Comparison of ENCODE assay signal across 21 cellular contexts in genomic region chr4:27218013-27218412, GRCh38.
DNase-seq lines count a peak whose midpoint lies in the region; ATAC-seq, FAIRE-seq and TF ChIP-seq lines count a peak whose summit lies in the region.
"Had no signal": no experiment of that assay in that cellular context is flagged by ENCODE, and none has a peak within 500 bp of the region (broad histone marks: within the 10 kb centered on the region; RNA-seq: fewer than 3 reads in every experiment).

No MANE protein-coding gene starts in this region.

- H2BK120ac ChIP-seq in IMR-90 (ENCODE audit: low read depth, low read length) = no peak overlapping the region

- H2AFZ ChIP-seq in IMR-90 (replicated peaks; ENCODE audit: low read length, poor library complexity) (no peak overlapping the region), astrocyte (ENCODE audit: low read depth, low read length) (no peak overlapping the region), keratinocyte (ENCODE audit: control insufficient read depth, low read length) (no peak overlapping the region)
- H2AFZ ChIP-seq: PC-9 had no signal

- H3K79me1 ChIP-seq in IMR-90 (ENCODE audit: low read depth in 1 of 2, low read length in 2 of 2) = no peaks in the 10 kb centered on the region

- H3K4me1 Mint-ChIP-seq in astrocyte (ENCODE audit: low read depth, unreplicated experiment) = peaks cover 14% of the 10 kb centered on the region
- no peaks in the 10 kb centered on the region for H3K4me1 Mint-ChIP-seq in activated naive CD8-positive, alpha-beta T cell treated with anti-CD3 and anti-CD28 coated beads for 36 hours
- H3K4me1 Mint-ChIP-seq: CD14-positive monocyte had no signal

- H3K36me3 ChIP-seq in IMR-90 (ENCODE audit: control insufficient read depth, insufficient read depth, low read length) = no peaks in the 10 kb centered on the region
- no peaks in the 10 kb centered on the region for H3K36me3 ChIP-seq in astrocyte (ENCODE audit: insufficient read depth, low read length)
- no peaks in the 10 kb centered on the region for H3K36me3 ChIP-seq in keratinocyte (ENCODE audit: control insufficient read depth in 2 of 2, extremely low read depth in 1 of 2, insufficient read depth in 2 of 2, low read length in 2 of 2)

- ATAC-seq in IMR-90 (ENCODE audit: low read depth) (no peak), SK-N-SH treated with all-trans-retinoic acid at 6 μM for 48 hours (no peak)
- ATAC-seq: HepG2 had no signal

- H4K20me1 ChIP-seq in IMR-90 (ENCODE audit: insufficient read depth, low read length) (no peaks in the 10 kb centered on the region), astrocyte (ENCODE audit: insufficient read depth, low read length) (no peaks in the 10 kb centered on the region), keratinocyte (ENCODE audit: control insufficient read depth, extremely low read depth, insufficient read depth, low read length) (no peaks in the 10 kb centered on the region)

- intact Hi-C loops in IMR-90 (cut with micrococcal nuclease) = no loop called here

- no peak overlapping the region for H3K18ac ChIP-seq in IMR-90 (ENCODE audit: low read depth, low read length)

- dilution Hi-C loops in IMR-90 (cut with HindIII; ENCODE audit: low sequenced_read_pairs, unreplicated experiment) = no loop called here
- dilution Hi-C loops in keratinocyte (cut with MboI; ENCODE audit: extremely low pct_ligation_motif_present, low sequenced_read_pairs) = no loop called here

- no CpG with 5 or more reads among the region's 2 CpGs for WGBS in IMR-90 (ENCODE audit: extremely low coverage in 2 of 2, insufficient read length in 1 of 2), 2 experiments

- H3K9ac ChIP-seq in IMR-90 (ENCODE audit: low read depth, low read length) (no peak overlapping the region), astrocyte (ENCODE audit: low read length) (peak overlapping the region; percentile 14), keratinocyte (ENCODE audit: control insufficient read depth, extremely low read depth, insufficient read depth, low read length) (peak overlapping the region; percentile 28)

- no TSS peak for BruUV-seq in IMR-90 (replicated peaks; lab: Mats Ljungman, UMichigan)

- peak overlapping the region; percentile 16 for H3K4me3 ChIP-seq in AG09309 (ENCODE audit: control insufficient read depth, low read depth, low read length)
- H3K4me3 ChIP-seq in IMR-90 (ENCODE audit: insufficient read depth, low read depth, low read length) = no peak overlapping the region
- no peak overlapping the region for H3K4me3 ChIP-seq in astrocyte (ENCODE audit: insufficient read depth, low read depth, low read length)
- H3K4me3 ChIP-seq in keratinocyte (ENCODE audit: control insufficient read depth in 2 of 3, extremely low read depth in 1 of 3, insufficient read depth in 2 of 3, low read depth in 1 of 3, low read length in 3 of 3) = peak overlapping the region; percentile 13 to 48 (median 18)
- H3K4me3 ChIP-seq: PC-9 had no signal

- no peak overlapping the region for H3K4me3 Mint-ChIP-seq in astrocyte (ENCODE audit: unreplicated experiment)
- no peak overlapping the region for H3K4me3 Mint-ChIP-seq in activated naive CD8-positive, alpha-beta T cell treated with anti-CD3 and anti-CD28 coated beads for 36 hours
- H3K4me3 Mint-ChIP-seq: CD14-positive monocyte had no signal

- no peak for TF ChIP-seq RAD21 in IMR-90 (IDR thresholded peaks at IDR 0.05; ENCODE audit: low read length)

- no peak overlapping the region for H4K5ac ChIP-seq in IMR-90 (ENCODE audit: low read depth, low read length)

- H3K14ac ChIP-seq in IMR-90 (replicated peaks; ENCODE audit: low read depth, low read length) = no peak overlapping the region

- H3K27ac ChIP-seq in IMR-90 (ENCODE audit: insufficient read depth, low read length) (no peak overlapping the region), astrocyte (ENCODE audit: low read depth, low read length) (peak overlapping the region; percentile 69), keratinocyte (ENCODE audit: control insufficient read depth, insufficient read depth, low read length) (peak overlapping the region; percentile 35)
- H3K27ac ChIP-seq: PC-9 had no signal

- H2AK9ac ChIP-seq in IMR-90 (replicated peaks; ENCODE audit: low read depth, low read length, poor library complexity) = no peak overlapping the region

- H3K9me3 Mint-ChIP-seq in astrocyte (ENCODE audit: unreplicated experiment) = no peaks in the 10 kb centered on the region
- H3K9me3 Mint-ChIP-seq in activated naive CD8-positive, alpha-beta T cell treated with anti-CD3 and anti-CD28 coated beads for 36 hours = peaks cover 1% of the 10 kb centered on the region

- no peak overlapping the region for H2BK15ac ChIP-seq in IMR-90 (ENCODE audit: low read depth, low read length)

- H3K9me3 ChIP-seq in IMR-90 (ENCODE audit: control insufficient read depth, insufficient read depth, low read length) (peaks cover 2% of the 10 kb centered on the region; the same call in 1 of the 2 replicates), astrocyte (ENCODE audit: insufficient read depth, low read depth, low read length) (no peaks in the 10 kb centered on the region), keratinocyte (ENCODE audit: control insufficient read depth, low read depth, low read length) (no peaks in the 10 kb centered on the region)

- TF ChIP-seq CTCF in AG09309 (IDR thresholded peaks at IDR 0.05; ENCODE audit: control insufficient read depth, insufficient read depth, low read depth, low read length, missing control alignments) (no peak), IMR-90 (conservative IDR thresholded peaks at IDR 0.05; ENCODE audit: low read depth, low read length) (no peak), astrocyte (IDR thresholded peaks at IDR 0.05; ENCODE audit: insufficient read depth, low read depth, low read length) (no peak), keratinocyte (optimal IDR thresholded peaks at IDR 0.05 in 1 of 3, IDR thresholded peaks at IDR 0.05 in 1 of 3, conservative IDR thresholded peaks at IDR 0.05 in 1 of 3; ENCODE audit: extremely low read depth in 1 of 3, insufficient read depth in 2 of 3, low read length in 3 of 3) (no peak)

- H3K4me2 ChIP-seq in IMR-90 (ENCODE audit: low read depth, low read length) = no peak overlapping the region
- peak overlapping the region; percentile 81 for H3K4me2 ChIP-seq in astrocyte (ENCODE audit: low read length)
- H3K4me2 ChIP-seq in keratinocyte (ENCODE audit: control insufficient read depth, extremely low read depth, insufficient read depth, low read depth, low read length) = peak overlapping the region; percentile 53
- H3K4me2 ChIP-seq: PC-9 had no signal

- no peak overlapping the region for H4K91ac ChIP-seq in IMR-90 (ENCODE audit: insufficient read depth, low read depth, low read length)

- in situ Hi-C loops in IMR-90 (cut with MboI; ENCODE audit: low sequenced_read_pairs) = no loop called here

- DNase-seq in AG09309 (ENCODE audit: low read depth) (no peak), IMR-90 (peak; percentile 6), astrocyte (ENCODE audit: low read depth) (peak; percentile 31), keratinocyte (ENCODE audit: low read depth, low spot score) (peak; percentile 15), SHP77 treated with DMSO at 0.1 percent for 48 hours (lab: John Stamatoyannopoulos, UW) (no peak), NCI-H2227 (lab: John Stamatoyannopoulos, UW; ENCODE audit: unreplicated experiment) (no peak)
- no peak for DNase-seq in activated naive CD8-positive, alpha-beta T cell treated with anti-CD3 and anti-CD28 coated beads for 36 hours
- DNase-seq: COR-L47; Kasumi-1; NCI-H2029; NCI-H524; NK-92 treated with Interleukin-12 subunit alpha and Interleukin-12 subunit beta, amount 100 ng/mL, for 24 hours; PC-9; Right ventricle myocardium superior had no signal

- no peak overlapping the region for H2BK5ac ChIP-seq in IMR-90 (ENCODE audit: low read depth, low read length, poor library complexity, severe bottlenecking)

- H2BK20ac ChIP-seq in IMR-90 (ENCODE audit: low read depth, low read length) = no peak overlapping the region

- H3K56ac ChIP-seq in IMR-90 (ENCODE audit: extremely low read depth, insufficient read depth, low read length) = no peak overlapping the region

- FAIRE-seq in astrocyte (lab: Jason Lieb, UNC) = no peak
- FAIRE-seq in keratinocyte (lab: Jason Lieb, UNC) = peak; percentile 72
- FAIRE-seq: A204.1, GM12892, GM19239, H1, HepG2 had no signal

- H3K4me1 ChIP-seq in IMR-90 (ENCODE audit: control insufficient read depth, insufficient read depth, low read length) (no peaks in the 10 kb centered on the region), astrocyte (ENCODE audit: insufficient read depth, low read length) (peaks cover 9% of the 10 kb centered on the region), keratinocyte (ENCODE audit: control insufficient read depth, extremely low read depth, insufficient read depth, low read length) (peaks cover 16% of the 10 kb centered on the region)

- no peak overlapping the region for H3K27ac Mint-ChIP-seq in astrocyte (ENCODE audit: unreplicated experiment)
- no peak overlapping the region for H3K27ac Mint-ChIP-seq in activated naive CD8-positive, alpha-beta T cell treated with anti-CD3 and anti-CD28 coated beads for 36 hours
- H3K27ac Mint-ChIP-seq: CD14-positive monocyte had no signal

- no peak overlapping the region for H3K23ac ChIP-seq in IMR-90 (ENCODE audit: low read depth, low read length)

- H3K9me1 ChIP-seq in IMR-90 (ENCODE audit: insufficient read depth, low read length) (no peaks in the 10 kb centered on the region), keratinocyte (ENCODE audit: control insufficient read depth, extremely low read depth, insufficient read depth, low read length) (no peaks in the 10 kb centered on the region)

- no peaks in the 10 kb centered on the region for H3K27me3 Mint-ChIP-seq in astrocyte (ENCODE audit: low read depth, unreplicated experiment)
- H3K27me3 Mint-ChIP-seq in activated naive CD8-positive, alpha-beta T cell treated with anti-CD3 and anti-CD28 coated beads for 36 hours = peaks cover 4% of the 10 kb centered on the region

- H4K8ac ChIP-seq in IMR-90 (ENCODE audit: low read depth in 2 of 2, low read length in 2 of 2) = no peak overlapping the region

- H2AK5ac ChIP-seq in IMR-90 (ENCODE audit: low read depth, low read length) = no peak overlapping the region

- no peak overlapping the region for H3K4ac ChIP-seq in IMR-90 (ENCODE audit: low read depth, low read length)

- no peaks in the 10 kb centered on the region for H3K79me2 ChIP-seq in astrocyte (ENCODE audit: insufficient read depth, low read length)
- H3K79me2 ChIP-seq in keratinocyte (ENCODE audit: control insufficient read depth, insufficient read depth, low read length) = no peaks in the 10 kb centered on the region

- no peaks in the 10 kb centered on the region for H3K27me3 ChIP-seq in IMR-90 (ENCODE audit: control insufficient read depth, insufficient read depth, low read length)
- no peaks in the 10 kb centered on the region for H3K27me3 ChIP-seq in astrocyte (ENCODE audit: insufficient read depth, low read length)
- no peaks in the 10 kb centered on the region for H3K27me3 ChIP-seq in keratinocyte (ENCODE audit: control insufficient read depth, extremely low read depth, insufficient read depth, low read length)

- CTCF ChIA-PET in IMR-90 (lab: Yijun Ruan, JAX) = no interaction called here

- no peak for TF ChIP-seq POLR2A in IMR-90 (IDR thresholded peaks at IDR 0.05; ENCODE audit: low read depth, low read length)

- no peaks in the 10 kb centered on the region for H3K36me3 Mint-ChIP-seq in astrocyte (ENCODE audit: low read depth, unreplicated experiment)
- no peaks in the 10 kb centered on the region for H3K36me3 Mint-ChIP-seq in activated naive CD8-positive, alpha-beta T cell treated with anti-CD3 and anti-CD28 coated beads for 36 hours
- H3K36me3 Mint-ChIP-seq: CD14-positive monocyte had no signal

- POLR2A ChIA-PET in IMR-90 (lab: Charles Lee; ENCODE audit: unreplicated experiment) = no interaction called here

Comparison
In these comparisons a context has a peak if more than half of its experiments do, and no peak if none do; other contexts are left out.
1. DNase-seq: peak in IMR-90 (single experiment), astrocyte (single experiment) and keratinocyte (single experiment); none in AG09309 (single experiment), SHP77 treated with DMSO at 0.1 percent for 48 hours (single experiment), activated naive CD8-positive, alpha-beta T cell treated with anti-CD3 and anti-CD28 coated beads for 36 hours (single experiment) and NCI-H2227 (single experiment).
2. H3K4me3 ChIP-seq: peak in AG09309 (single experiment) and keratinocyte (3 of 3); none in IMR-90 (single experiment) and astrocyte (single experiment).